15 cellular contexts compared by ENCODE assay signal in the genomic region with DNA sequence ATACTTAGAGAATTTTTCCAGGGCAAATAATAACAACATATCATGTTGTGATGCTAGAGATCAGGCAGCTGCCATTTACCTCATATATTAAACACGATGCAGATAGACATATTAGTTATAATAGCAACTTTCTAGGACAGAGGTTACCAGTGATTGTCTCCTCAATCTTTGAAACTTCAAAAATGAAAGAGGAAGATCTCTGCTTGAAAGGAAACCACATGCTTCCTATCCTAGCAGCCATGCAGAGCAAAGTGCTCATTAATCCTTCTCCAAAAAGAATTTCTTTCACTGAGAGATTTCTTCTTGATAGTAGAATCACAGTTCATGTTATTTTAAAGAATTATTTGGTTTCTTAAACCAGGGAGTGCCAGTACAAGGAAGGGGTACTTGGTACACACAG.
A peak's percentile ranks its signal among the peaks of the same experiment; 100 is the strongest.
DNase-seq lines count a peak whose midpoint lies in the region; ATAC-seq, FAIRE-seq and TF ChIP-seq lines count a peak whose summit lies in the region.
"Had no signal": no experiment of that assay in that cellular context is flagged by ENCODE, and none has a peak within 500 bp of the region (broad histone marks: within the 10 kb centered on the region; RNA-seq: fewer than 3 reads in every experiment).

No MANE protein-coding gene starts in this region.

- H3K4me3 ChIP-seq in KMS-11 (IDR thresholded peaks at IDR 0.05; ENCODE audit: insufficient read depth, low read depth, low read length): no peak overlapping the region
- H3K4me3 ChIP-seq in GM12878: no peak overlapping the region

- no peaks in the 10 kb centered on the region for H4K20me1 ChIP-seq in KMS-11 (ENCODE audit: insufficient read depth)
- no peaks in the 10 kb centered on the region for H4K20me1 ChIP-seq in GM12878 (ENCODE audit: control insufficient read depth, insufficient read depth)

- 0% methylated on average over 1 of the region's 1 CpG for WGBS in GM12878 (ENCODE audit: insufficient coverage, insufficient replicate concordance, low lambda C conversion rate, missing lambda C conversion rate)

- 0 out of 2 replicates have a peak overlapping the region, but pooled peaks have one; percentile 27 for H2AFZ ChIP-seq in KMS-11 (ENCODE audit: low read depth)
- no peak overlapping the region for H2AFZ ChIP-seq in GM12878 (ENCODE audit: control insufficient read depth, low read depth, low read length)

- FAIRE-seq in GM12878 (lab: Jason Lieb, UNC): no peak
- FAIRE-seq: GM19239 had no signal

- TF ChIP-seq EP300 in GM12878 (IDR thresholded peaks at IDR 0.05; ENCODE audit: borderline replicate concordance in 1 of 2, control insufficient read depth in 1 of 2, low read depth in 2 of 2, low read length in 2 of 2): no peak

- CTCF ChIA-PET in GM12878 (lab: Yijun Ruan, JAX): no interaction called here

- TF ChIP-seq CTCF in KMS-11 (conservative IDR thresholded peaks at IDR 0.05; ENCODE audit: low read depth, low read length): no peak
- no peak for TF ChIP-seq CTCF in GM12878 (IDR thresholded peaks at IDR 0.05 in 2 of 3, conservative IDR thresholded peaks at IDR 0.05 in 1 of 3; ENCODE audit: control insufficient read depth in 2 of 3, extremely low read depth in 1 of 3, insufficient read depth in 1 of 3, low read depth in 3 of 3, low read length in 3 of 3)

- intact Hi-C loops in GM12878 (cut with micrococcal nuclease; ENCODE audit: unreplicated experiment): no loop called here

- TF ChIP-seq RAD21 in GM12878 (IDR thresholded peaks at IDR 0.05; ENCODE audit: insufficient read depth, low read depth, low read length): no peak

- RAD21 ChIA-PET in GM12878 (lab: Charles Lee; ENCODE audit: unreplicated experiment): no interaction called here

- in situ Hi-C loops in GM12878 (cut with MboI): no loop called here

- H3K36me3 ChIP-seq in KMS-11 (ENCODE audit: insufficient read depth) (no peaks in the 10 kb centered on the region), GM12878 (ENCODE audit: control insufficient read depth in 2 of 2, insufficient read depth in 2 of 2, low read length in 1 of 2) (no peaks in the 10 kb centered on the region)

- POLR2A ChIA-PET in GM12878 (lab: Charles Lee): no interaction called here

- DNase-seq in GM12878 (ENCODE audit: low read depth, low spot score) (no peak), NCI-H345 (lab: John Stamatoyannopoulos, UW) (no peak)
- DNase-seq in activated naive CD4-positive, alpha-beta T cell (lab: John Stamatoyannopoulos, UW): no peak
- DNase-seq: C1 segment of cervical spinal cord, HFFc6, NCI-H1105, NCI-H187 treated with DMSO at 0.1 percent for 48 hours, NCI-H524, PC-3, SK-N-SH had no signal

- H3K27me3 ChIP-seq in KMS-11 (ENCODE audit: insufficient read depth, low read depth): no peaks in the 10 kb centered on the region
- H3K27me3 ChIP-seq in GM12878 (replicated peaks in 1 of 2; ENCODE audit: control insufficient read depth in 2 of 2, insufficient read depth in 2 of 2, low read length in 1 of 2): no peaks in the 10 kb centered on the region

- H3K9ac ChIP-seq in KMS-11 (no peak overlapping the region), GM12878 (ENCODE audit: control insufficient read depth, insufficient read depth, low read length) (no peak overlapping the region)
- H3K9ac ChIP-seq: SK-N-SH had no signal

- BruUV-seq in GM12878 (replicated peaks; lab: Mats Ljungman, UMichigan): no TSS peak

- SMC1A ChIA-PET in GM12878 (lab: Charles Lee; ENCODE audit: uncharacterized antibody, unreplicated experiment): no interaction called here

- H3K79me2 ChIP-seq in KMS-11 (ENCODE audit: insufficient read depth, low read depth) (no peaks in the 10 kb centered on the region), GM12878 (ENCODE audit: control insufficient read depth, insufficient read depth, low read length) (no peaks in the 10 kb centered on the region)

- ATAC-seq in GM18511 (IDR thresholded peaks at IDR 0.05; ENCODE audit: unreplicated experiment) (peak; percentile 57), GM21717 (IDR thresholded peaks at IDR 0.05; ENCODE audit: unreplicated experiment) (peak; percentile 66), GM12878 (peak; percentile 34; the same call in 1 of the 3 replicates), HG03175 (IDR thresholded peaks at IDR 0.05; ENCODE audit: unreplicated experiment) (no peak)
- ATAC-seq: PC-3 had no signal

- no peak for TF ChIP-seq POLR2A in GM12878 (IDR thresholded peaks at IDR 0.05; ENCODE audit: low read depth, low read length)

- H3K27ac ChIP-seq in KMS-11 (no peak overlapping the region), GM12878 (ENCODE audit: control insufficient read depth, insufficient read depth) (no peak overlapping the region)

- H3K4me2 ChIP-seq in KMS-11: no peak overlapping the region
- no peak overlapping the region for H3K4me2 ChIP-seq in GM12878 (ENCODE audit: control insufficient read depth, insufficient read depth)
- H3K4me2 ChIP-seq: SK-N-SH had no signal

- H3K4me1 ChIP-seq in KMS-11 (ENCODE audit: low read depth, poor library complexity, severe bottlenecking) (no peaks in the 10 kb centered on the region), GM12878 (ENCODE audit: control insufficient read depth, insufficient read depth, low read length) (no peaks in the 10 kb centered on the region)

- H3K9me3 ChIP-seq in GM12878 (replicated peaks; ENCODE audit: control insufficient read depth, insufficient read depth, low read length): no peaks in the 10 kb centered on the region
- H3K9me3 ChIP-seq: SK-N-SH had no signal

TF ChIP-seq in GM12878, 131 proteins besides CTCF, POLR2A, EP300 and RAD21:
- TF ChIP-seq RCOR1 (conservative IDR thresholded peaks at IDR 0.05; ENCODE audit: low read depth, low read length): no peak
- no peak for TF ChIP-seq ZNF24 (IDR thresholded peaks at IDR 0.05)
- no peak for TF ChIP-seq CHD2 (IDR thresholded peaks at IDR 0.05; ENCODE audit: borderline replicate concordance, low read depth, low read length)
- no peak for TF ChIP-seq POU2F2 (IDR thresholded peaks at IDR 0.05; ENCODE audit: borderline replicate concordance, low read depth, low read length)
- no peak for TF ChIP-seq ASH2L (IDR thresholded peaks at IDR 0.05; ENCODE audit: borderline replicate concordance, low read depth)
